Comparison of ENCODE assay signal across 10 cellular contexts in the genomic region with DNA sequence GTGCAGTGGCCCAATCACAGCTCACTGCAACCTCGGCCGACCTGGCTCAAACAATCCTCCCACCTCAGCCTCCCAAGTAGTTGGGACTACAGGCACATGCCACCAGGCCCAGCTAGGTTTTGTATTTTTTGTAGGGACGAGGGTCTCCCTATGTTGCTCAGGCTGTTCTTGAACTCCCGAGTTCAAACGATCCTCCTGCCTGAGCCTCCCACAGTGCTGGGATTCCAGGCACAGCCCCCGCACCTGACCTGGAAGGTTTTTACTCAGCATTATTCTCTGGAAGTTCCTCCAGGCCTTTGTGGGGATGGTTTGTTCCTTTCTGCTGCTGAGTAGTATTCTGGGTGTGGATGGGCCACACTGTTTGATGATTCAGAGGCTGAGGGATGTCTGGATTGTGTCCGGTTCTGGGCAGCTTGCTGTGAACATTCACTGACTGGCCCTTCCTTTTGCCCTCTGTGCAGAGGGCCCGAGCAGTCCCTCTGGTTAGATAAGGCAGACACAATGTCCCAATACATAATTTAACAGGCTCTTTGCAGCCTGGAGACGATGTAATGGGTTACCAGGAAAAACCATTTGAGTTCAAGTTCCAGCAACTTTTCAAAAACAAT. TPM values are rescaled to one million over a fixed set of nuclear protein-coding genes. Genes with fewer than 3 reads are reported as not detected.
A peak's percentile ranks its signal among the peaks of the same experiment; 100 is the strongest.
DNase-seq lines count a peak whose midpoint lies in the region; ATAC-seq and TF ChIP-seq lines count a peak whose summit lies in the region.
"Had no signal": no experiment of that assay in that cellular context is flagged by ENCODE, and none has a peak within 500 bp of the region (broad histone marks: within the 10 kb centered on the region; RNA-seq: fewer than 3 reads in every experiment).

No MANE protein-coding gene starts in this region.

- H3K9me3 Mint-ChIP-seq in T-helper 2 cell treated with Interferon-gamma antibody and Interleukin-4, amounts not matched to agents 5 μg/mL and 100 μg/mL, for 36 hours, result no peaks in the 10 kb centered on the region

- no peak for TF ChIP-seq POLR2A in body of pancreas (IDR thresholded peaks at IDR 0.05)

- H2AFZ ChIP-seq in GM23248 (peak overlapping the region; percentile 68), smooth muscle cell (ENCODE audit: low read depth) (no peak overlapping the region)

- H4K20me1 ChIP-seq in GM23248 (ENCODE audit: insufficient read depth) (no peaks in the 10 kb centered on the region), smooth muscle cell (ENCODE audit: low read depth) (no peaks in the 10 kb centered on the region)

- H3K9ac ChIP-seq in GM23248 (peak overlapping the region; percentile 72), smooth muscle cell (ENCODE audit: low read depth) (no peak overlapping the region)

- H3K4me2 ChIP-seq in GM23248 (ENCODE audit: unreplicated experiment), result peak overlapping the region; percentile 52
- peak overlapping the region; percentile 75 for H3K4me2 ChIP-seq in smooth muscle cell

- H3K4me1 ChIP-seq in GM23248 (ENCODE audit: insufficient read depth) (peaks cover 27% of the 10 kb centered on the region), body of pancreas (peaks cover 2% of the 10 kb centered on the region), smooth muscle cell (ENCODE audit: low read depth) (peaks cover 11% of the 10 kb centered on the region)

- H3K9me2 ChIP-seq in GM23248 (ENCODE audit: insufficient read depth), result no peaks in the 10 kb centered on the region

- H3K27me3 Mint-ChIP-seq in T-helper 2 cell treated with Interferon-gamma antibody and Interleukin-4, amounts not matched to agents 5 μg/mL and 100 μg/mL, for 36 hours (ENCODE audit: low read depth), result no peaks in the 10 kb centered on the region

- intact Hi-C loops in body of pancreas (cut with DNase I), result no loop called here

- H3K9me3 ChIP-seq in GM23248 (ENCODE audit: low read depth), result no peaks in the 10 kb centered on the region
- H3K9me3 ChIP-seq in body of pancreas, result no peaks in the 10 kb centered on the region
- no peaks in the 10 kb centered on the region for H3K9me3 ChIP-seq in smooth muscle cell (replicated peaks; ENCODE audit: low read depth)

- 33 to 35% methylated on average over 9 of the region's 9 CpGs for whole genome bisulfite sequencing in GM23248 (ENCODE audit: low coverage in 1 of 2, low lambda C conversion rate in 2 of 2, missing lambda C conversion rate in 2 of 2), 2 experiments
- whole genome bisulfite sequencing in body of pancreas, 2 donors, result 48 to 63% methylated on average over 6 to 9 of the region's 9 CpGs
- 20% methylated on average over 9 of the region's 9 CpGs for WGBS in smooth muscle cell (ENCODE audit: low lambda C conversion rate)

- H3K4me1 Mint-ChIP-seq in T-helper 2 cell treated with Interferon-gamma antibody and Interleukin-4, amounts not matched to agents 5 μg/mL and 100 μg/mL, for 36 hours (ENCODE audit: low read depth), result peaks cover 8% of the 10 kb centered on the region

- peak; percentile 96 for DNase-seq in GM23248
- DNase-seq in body of pancreas, result peak in 2 of 4 donors; percentile 25 to 56
- peak; percentile 96 for DNase-seq in islet precursor cell
- no peak for DNase-seq in smooth muscle cell (lab: John Stamatoyannopoulos, UW; ENCODE audit: unreplicated experiment)
- DNase-seq in Kasumi-1 (lab: John Stamatoyannopoulos, UW), result no peak
- DNase-seq in T-helper 2 cell treated with Interferon-gamma antibody and Interleukin-4, amounts not matched to agents 5 μg/mL and 100 μg/mL, for 36 hours (ENCODE audit: low spot score), result no peak
- DNase-seq: SIG-M5; stimulated activated CD4-positive, alpha-beta T cell treated with anti-CD3 and anti-CD28 coated beads, Interleukin-15, amount 100 ng/mL, for 24 hours had no signal

- H3K79me2 ChIP-seq in GM23248 (ENCODE audit: insufficient read depth), result peaks cover 4% of the 10 kb centered on the region; the same call in 1 of the 2 replicates
- H3K79me2 ChIP-seq in smooth muscle cell (ENCODE audit: low read depth), result no peaks in the 10 kb centered on the region

- no peak overlapping the region for H3K4me3 Mint-ChIP-seq in T-helper 2 cell treated with Interferon-gamma antibody and Interleukin-4, amounts not matched to agents 5 μg/mL and 100 μg/mL, for 36 hours

- ATAC-seq in body of pancreas, result peak; percentile 72
- ATAC-seq in HG03280 (IDR thresholded peaks at IDR 0.05; ENCODE audit: unreplicated experiment), result no peak
- ATAC-seq in HG03354 (IDR thresholded peaks at IDR 0.05; ENCODE audit: poor library complexity, severe bottlenecking, unreplicated experiment), result no peak

- H3K36me3 Mint-ChIP-seq in T-helper 2 cell treated with Interferon-gamma antibody and Interleukin-4, amounts not matched to agents 5 μg/mL and 100 μg/mL, for 36 hours (ENCODE audit: low read depth), result peaks cover 6% of the 10 kb centered on the region

- peak overlapping the region; percentile 91 for H3K27ac ChIP-seq in GM23248
- peak overlapping the region in 2 of 4 donors; percentile 28 to 30 for H3K27ac ChIP-seq in body of pancreas
- H3K27ac ChIP-seq in smooth muscle cell (ENCODE audit: low read depth), result peak overlapping the region; percentile 88

- in situ Hi-C loops in GM23248 (cut with MboI), result no loop called here

- peak overlapping the region; percentile 48 for H3K4me3 ChIP-seq in GM23248
- no peak overlapping the region for H3K4me3 ChIP-seq in body of pancreas
- peak overlapping the region; percentile 4 for H3K4me3 ChIP-seq in smooth muscle cell

- H3K27me3 ChIP-seq in GM23248 (replicated peaks; ENCODE audit: insufficient read depth) (no peaks in the 10 kb centered on the region), body of pancreas (no peaks in the 10 kb centered on the region), smooth muscle cell (ENCODE audit: low read depth) (no peaks in the 10 kb centered on the region)

- H3F3A ChIP-seq in GM23248 (ENCODE audit: insufficient read depth) (peaks cover 37% of the 10 kb centered on the region), smooth muscle cell (ENCODE audit: low read depth) (peaks cover 26% of the 10 kb centered on the region)

- no peak overlapping the region for H3K27ac Mint-ChIP-seq in T-helper 2 cell treated with Interferon-gamma antibody and Interleukin-4, amounts not matched to agents 5 μg/mL and 100 μg/mL, for 36 hours

- H3K36me3 ChIP-seq in GM23248 (ENCODE audit: low read depth) (no peaks in the 10 kb centered on the region), body of pancreas (replicated peaks in 1 of 2; ENCODE audit: insufficient read depth in 1 of 2, low read depth in 2 of 2) (no peaks in the 10 kb centered on the region), smooth muscle cell (ENCODE audit: low read depth) (no peaks in the 10 kb centered on the region)

- TF ChIP-seq CTCF in body of pancreas (IDR thresholded peaks at IDR 0.05), result no peak
- no peak for TF ChIP-seq CTCF in smooth muscle cell (IDR thresholded peaks at IDR 0.05; ENCODE audit: borderline replicate concordance, insufficient read depth, poor library complexity, severe bottlenecking)

RNA-seq across cellular contexts. Expression of gene TRAPPC10, which starts 6.0 kb away (rescaled TPM):
- total RNA-seq in GM23248 (2014; rRNA removed; shearing (Covaris generic)), result 21.0 and 23.1 TPM in 2 replicates
- polyA plus RNA-seq in GM23248 (2016; fragmentation: Nextera tagmentation; extraction: Ambion mirVana) (9.9 and 10.3 TPM in 2 replicates), smooth muscle cell (7.9 and 12.3 TPM in 2 replicates)
- total RNA-seq in body of pancreas (10 to 100 TPM; 10.9 to 26.4 TPM), smooth muscle cell (16.9 and 24.6 TPM in 2 replicates)

Comparison
In these comparisons a context has a peak if more than half of its experiments do, and no peak if none do; other contexts are left out.
1. DNase-seq: peak in GM23248 (single experiment) and islet precursor cell (single experiment); none in smooth muscle cell (single experiment), Kasumi-1 (0 of 2) and T-helper 2 cell treated with Interferon-gamma antibody and Interleukin-4, amounts not matched to agents 5 μg/mL and 100 μg/mL, for 36 hours (single experiment).
2. H3K4me3 ChIP-seq: peak in GM23248 (single experiment) and smooth muscle cell (single experiment); none in body of pancreas (0 of 2).